1 cellular context compared by ENCODE assay signal in the genomic region with DNA sequence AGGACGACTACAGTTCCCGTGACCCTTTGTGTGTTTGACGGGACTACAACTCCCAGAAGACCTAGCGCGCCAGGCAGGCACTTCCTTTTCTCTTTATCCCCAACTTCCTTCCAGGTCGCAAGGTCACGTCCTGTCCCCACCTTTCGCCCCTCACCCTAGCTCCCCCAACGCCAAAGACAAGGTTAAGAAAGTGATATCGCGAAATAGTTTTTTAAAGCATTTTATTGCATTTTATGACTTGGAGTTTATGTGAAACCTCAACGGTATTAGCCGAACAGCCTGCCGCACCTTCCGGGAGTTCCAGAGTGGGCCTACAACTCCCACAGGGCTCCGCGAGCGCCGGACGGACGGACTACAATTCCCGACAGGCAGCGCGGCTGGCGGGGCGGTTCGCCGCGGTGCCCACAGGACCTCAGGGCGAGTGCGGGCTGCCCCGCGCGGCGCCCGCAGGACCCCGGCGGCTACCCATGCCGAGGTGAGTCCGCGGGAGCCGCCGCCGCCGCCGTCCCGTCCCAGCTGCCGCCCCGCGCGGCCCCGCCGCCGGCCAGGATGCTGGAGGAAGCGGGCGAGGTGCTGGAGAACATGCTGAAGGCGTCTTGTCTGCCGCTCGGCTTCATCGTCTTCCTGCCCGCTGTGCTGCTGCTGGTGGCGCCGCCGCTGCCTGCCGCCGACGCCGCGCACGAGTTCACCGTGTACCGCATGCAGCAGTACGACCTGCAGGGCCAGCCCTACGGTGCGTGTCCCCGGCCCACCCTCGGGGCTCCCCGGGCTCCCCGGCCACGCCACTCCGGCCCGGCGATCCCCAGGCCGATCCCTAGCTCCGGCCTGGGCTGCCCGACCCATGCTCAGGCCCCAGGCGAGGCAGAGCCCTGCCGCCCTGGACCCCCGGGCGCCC.
TF ChIP-seq lines count a peak whose summit lies in the region.

TSS of gene NCLN (plus strand) at position 449 of the 895 bp plus-strand sequence. CDS start at position 550, 101 bp downstream.

TF ChIP-seq in WTC11, 78 proteins besides CTCF, POLR2A, EP300 and RAD21 (continued from another document):
- TF ChIP-seq AR (CRISPR knock-in tag; IDR thresholded peaks at IDR 0.05): no peak
- no peak for TF ChIP-seq ZNF532 (CRISPR knock-in tag; IDR thresholded peaks at IDR 0.05; ENCODE audit: borderline replicate concordance)
- TF ChIP-seq NR2C2 (CRISPR knock-in tag; IDR thresholded peaks at IDR 0.05): peak; percentile 56; the same call in 1 of the 2 replicates
TF ChIP-seq in WTC11: peak in this region for 10.
